ENCODE assay signal across 19 cellular contexts in the genomic region with DNA sequence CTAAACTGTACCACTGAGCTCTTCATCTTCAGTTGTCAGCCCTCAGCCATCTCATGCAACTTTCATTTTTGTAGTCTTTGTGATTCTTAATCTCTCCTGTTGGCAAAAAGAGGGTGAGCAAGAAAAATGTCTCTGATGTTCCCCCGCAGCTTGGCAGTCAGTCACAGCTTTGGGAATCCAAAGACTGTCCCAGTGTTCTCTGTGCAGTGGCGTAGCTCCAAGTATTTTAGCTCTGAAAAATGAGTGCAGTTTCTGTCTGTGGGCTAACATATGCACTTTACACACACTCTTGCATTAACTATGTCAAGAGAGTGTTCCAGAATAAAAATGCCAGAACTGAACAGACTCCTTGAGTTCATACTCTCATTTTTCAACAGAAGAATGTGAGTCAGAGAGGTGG.
DNase-seq lines count a peak whose midpoint lies in the region; ATAC-seq and TF ChIP-seq lines count a peak whose summit lies in the region.
"Had no signal": no experiment of that assay in that cellular context is flagged by ENCODE, and none has a peak within 500 bp of the region (broad histone marks: within the 10 kb centered on the region; RNA-seq: fewer than 3 reads in every experiment).

No MANE protein-coding gene starts in this region.

- no peak overlapping the region for H3K27ac Mint-ChIP-seq in CD8-positive, alpha-beta T cell
- H3K27ac Mint-ChIP-seq: B cell had no signal

- H3K4me3 ChIP-seq in HEK293 (ENCODE audit: low read depth, low read length) (no peak overlapping the region), skeletal muscle cell (ENCODE audit: low read depth, low read length) (no peak overlapping the region)
- no peak overlapping the region for H3K4me3 ChIP-seq in CD8-positive, alpha-beta T cell (ENCODE audit: low read depth, low read length)

- intact Hi-C loops in left ventricle myocardium superior (cut with micrococcal nuclease): no loop called here
- intact Hi-C loops in CD8-positive, alpha-beta T cell (cut with DNase I, micrococcal nuclease): loop anchor here in 1 of 2 experiments (10.0 kb wide), 1 partner anchor 1430 kb away; no protein-coding TSS in a partner anchor

- H3K9me3 Mint-ChIP-seq in CD8-positive, alpha-beta T cell: no peaks in the 10 kb centered on the region
- H3K9me3 Mint-ChIP-seq: central memory CD8-positive, alpha-beta T cell had no signal

- no peaks in the 10 kb centered on the region for H3K27me3 ChIP-seq in CD8-positive, alpha-beta T cell (ENCODE audit: insufficient read depth, low read length)

- CTCF ChIA-PET in HEK293 (lab: Yijun Ruan, JAX): interaction anchor here (1.0 kb wide), 1 partner anchor 272 kb away, joined by 3 read pairs; no protein-coding TSS in a partner anchor
- CTCF ChIA-PET in CD8-positive, alpha-beta T cell (lab: Charles Lee): no interaction called here

- peak; percentile 62 for ATAC-seq in left ventricle myocardium superior
- ATAC-seq in CD8-positive, alpha-beta T cell: no peak
- no peak for ATAC-seq in GM18909 (IDR thresholded peaks at IDR 0.05; ENCODE audit: poor library complexity, unreplicated experiment)

- no peak overlapping the region for H3K27ac ChIP-seq in HEK293 (ENCODE audit: extremely low read depth, low read depth, low read length)
- no peak overlapping the region for H3K27ac ChIP-seq in CD8-positive, alpha-beta T cell (ENCODE audit: low read depth, low read length)

- TF ChIP-seq CTCF in HEK293 (tag by site-specific recombination; IDR thresholded peaks at IDR 0.05): no peak
- TF ChIP-seq CTCF in CD8-positive, alpha-beta T cell (IDR thresholded peaks at IDR 0.05): no peak

- no peaks in the 10 kb centered on the region for H3K36me3 Mint-ChIP-seq in CD8-positive, alpha-beta T cell

- no peaks in the 10 kb centered on the region for H3K9me3 ChIP-seq in HEK293 (ENCODE audit: control insufficient read depth, insufficient read depth, low read depth, low read length)
- no peaks in the 10 kb centered on the region for H3K9me3 ChIP-seq in CD8-positive, alpha-beta T cell (ENCODE audit: low read length)

- H3K27me3 Mint-ChIP-seq in CD8-positive, alpha-beta T cell (ENCODE audit: low read depth): no peaks in the 10 kb centered on the region
- H3K27me3 Mint-ChIP-seq: B cell had no signal

- no peaks in the 10 kb centered on the region for H3K36me3 ChIP-seq in HEK293 (ENCODE audit: control insufficient read depth in 2 of 2, insufficient read depth in 1 of 2, low read length in 2 of 2)
- no peaks in the 10 kb centered on the region for H3K36me3 ChIP-seq in CD8-positive, alpha-beta T cell (ENCODE audit: insufficient read depth, low read length)

- peak; percentile 68 for DNase-seq in astrocyte of the hippocampus (ENCODE audit: low read depth, low spot score)
- no peak for DNase-seq in left ventricle myocardium superior
- peak; percentile 9 for DNase-seq in skeletal muscle cell (ENCODE audit: low read depth)
- DNase-seq in NOMO-1 treated with dmso at 0.1 percent for 144 hours (lab: John Stamatoyannopoulos, UW; ENCODE audit: unreplicated experiment): no peak
- DNase-seq in CD8-positive, alpha-beta T cell: no peak
- DNase-seq: activated CD4-positive, alpha-beta T cell treated with anti-CD3 and anti-CD28 coated beads, Interleukin-2, amount 50 U/mL, for 4 hours; activated naive CD4-positive, alpha-beta T cell treated with anti-CD3 and anti-CD28 coated beads, Interleukin-2, amount 50 U/mL, for 16 hours; Calu3; glutamatergic neuron; mesenchymal stem cell; NCI-H146; RPMI8226; stimulated activated CD4-positive, alpha-beta T cell treated with anti-CD3 and anti-CD28 coated beads, Interleukin-1b, Interleukin-23, amount 100 ng/mL, for 48 hours; SW 1271 had no signal

- H3K4me1 ChIP-seq in HEK293 (ENCODE audit: control insufficient read depth, insufficient read depth, low read length): no peaks in the 10 kb centered on the region
- no peaks in the 10 kb centered on the region for H3K4me1 ChIP-seq in CD8-positive, alpha-beta T cell (ENCODE audit: insufficient read depth, low read length)

- H3K4me3 Mint-ChIP-seq in CD8-positive, alpha-beta T cell: no peak overlapping the region
- H3K4me3 Mint-ChIP-seq: B cell; central memory CD8-positive, alpha-beta T cell; nephron had no signal

- POLR2A ChIA-PET in HEK293 (lab: Yijun Ruan, JAX): no interaction called here
- POLR2A ChIA-PET in CD8-positive, alpha-beta T cell (lab: Charles Lee): no interaction called here

- no peaks in the 10 kb centered on the region for H3K4me1 Mint-ChIP-seq in CD8-positive, alpha-beta T cell (ENCODE audit: low read depth)
- H3K4me1 Mint-ChIP-seq: B cell; central memory CD8-positive, alpha-beta T cell had no signal

TF ChIP-seq in HEK293, 187 proteins besides CTCF, POLR2A, EP300 and RAD21:
- TF ChIP-seq ZEB2 (tag by site-specific recombination; IDR thresholded peaks at IDR 0.05) (no peak), ZNF324 (tag by site-specific recombination; IDR thresholded peaks at IDR 0.05) (no peak), ZNF202 (tag by site-specific recombination; IDR thresholded peaks at IDR 0.05; ENCODE audit: borderline replicate concordance) (no peak), ZNF768 (tag by site-specific recombination; IDR thresholded peaks at IDR 0.05) (0 out of 2 replicates have a peak, but pooled peaks have one; percentile 45)

Comparison
In these comparisons a context has a peak if more than half of its experiments do, and no peak if none do; other contexts are left out.
1. DNase-seq: peak in astrocyte of the hippocampus (single experiment) and skeletal muscle cell (single experiment); none in left ventricle myocardium superior (single experiment), NOMO-1 treated with dmso at 0.1 percent for 144 hours (single experiment) and CD8-positive, alpha-beta T cell (0 of 7).